ENCODE assay signal across 21 cellular contexts in genomic region chr12:24943947-24944597, GRCh38. TPM values are rescaled to one million over a fixed set of nuclear protein-coding genes. Genes with fewer than 3 reads are reported as not detected.
DNase-seq lines count a peak whose midpoint lies in the region; ATAC-seq and TF ChIP-seq lines count a peak whose summit lies in the region.
"Had no signal": no experiment of that assay in that cellular context is flagged by ENCODE, and none has a peak within 500 bp of the region (broad histone marks: within the 10 kb centered on the region; RNA-seq: fewer than 3 reads in every experiment).

No MANE protein-coding gene starts in this region.

- H2AFZ ChIP-seq in neural progenitor cell (replicated peaks) = no peak overlapping the region

- WGBS in endodermal cell (ENCODE audit: insufficient coverage in 1 of 2, insufficient read length in 1 of 2), 2 experiments = 94 to 95% methylated on average over 6 of the region's 6 CpGs

- H3K9ac ChIP-seq in endodermal cell (ENCODE audit: extremely low read depth, low read length, poor library complexity, severe bottlenecking) (no peak overlapping the region), neural progenitor cell (no peak overlapping the region)

- peaks cover 13% of the 10 kb centered on the region for H4K20me1 ChIP-seq in neural progenitor cell (ENCODE audit: low read depth)

- peaks cover 100% of the 10 kb centered on the region for H3K79me2 ChIP-seq in neural progenitor cell (ENCODE audit: low read depth)

- peaks cover 19% of the 10 kb centered on the region for H3F3A ChIP-seq in neural progenitor cell (ENCODE audit: low read depth)

- TF ChIP-seq CTCF in HEK293 (tag by site-specific recombination; IDR thresholded peaks at IDR 0.05) = no peak
- no peak for TF ChIP-seq CTCF in endodermal cell (conservative IDR thresholded peaks at IDR 0.05)
- TF ChIP-seq CTCF in neural progenitor cell (IDR thresholded peaks at IDR 0.05) = no peak

- POLR2A ChIA-PET in HEK293 (lab: Yijun Ruan, JAX) = no interaction called here

- 0 out of 2 replicates have a peak, but pooled peaks cover 3% of the 10 kb centered on the region for H3K4me1 ChIP-seq in HEK293 (ENCODE audit: control insufficient read depth, insufficient read depth, low read length)
- peaks cover 51% of the 10 kb centered on the region for H3K4me1 ChIP-seq in SJSA1 (replicated peaks)
- H3K4me1 ChIP-seq in endodermal cell (ENCODE audit: control insufficient read depth, insufficient read depth, low read length) = peaks cover 2% of the 10 kb centered on the region
- H3K4me1 ChIP-seq in neural progenitor cell = peaks cover 55% of the 10 kb centered on the region

- H3K36me3 Mint-ChIP-seq in endodermal cell (ENCODE audit: low read depth) (peaks cover 20% of the 10 kb centered on the region), neural progenitor cell (peaks cover 37% of the 10 kb centered on the region)
- H3K36me3 Mint-ChIP-seq in T-helper 2 cell treated with Interferon-gamma antibody and Interleukin-4, amounts not matched to agents 5 μg/mL and 100 μg/mL, for 36 hours (ENCODE audit: low read depth) = no peaks in the 10 kb centered on the region
- H3K36me3 Mint-ChIP-seq in activated CD8-positive, alpha-beta memory T cell treated with anti-CD3 and anti-CD28 coated beads, Interleukin-2, amount 10 ng/mL, durations not matched to agents 7 days and 5 days = peaks cover 27% of the 10 kb centered on the region

- H3K27me3 Mint-ChIP-seq in endodermal cell (ENCODE audit: insufficient read depth) (no peaks in the 10 kb centered on the region), neural progenitor cell (ENCODE audit: insufficient read depth, low read depth) (peaks cover 4% of the 10 kb centered on the region)
- peaks cover 37% of the 10 kb centered on the region for H3K27me3 Mint-ChIP-seq in T-helper 2 cell treated with Interferon-gamma antibody and Interleukin-4, amounts not matched to agents 5 μg/mL and 100 μg/mL, for 36 hours (ENCODE audit: low read depth)
- H3K27me3 Mint-ChIP-seq in activated CD8-positive, alpha-beta memory T cell treated with anti-CD3 and anti-CD28 coated beads, Interleukin-2, amount 10 ng/mL, durations not matched to agents 7 days and 5 days = no peaks in the 10 kb centered on the region

- ATAC-seq in GM19328 (IDR thresholded peaks at IDR 0.05; ENCODE audit: unreplicated experiment) = no peak
- ATAC-seq in activated CD8-positive, alpha-beta memory T cell treated with anti-CD3 and anti-CD28 coated beads, Interleukin-2, amount 10 ng/mL, durations not matched to agents 7 days and 5 days = no peak
- ATAC-seq: HCT116; stimulated activated naive CD8-positive, alpha-beta T cell treated with anti-CD3 and anti-CD28 coated beads, Interleukin-15, amount 100 ng/mL, for 72 hours had no signal

- DNase-seq in SJSA1 (ENCODE audit: low read depth in 1 of 2, low spot score in 2 of 2) (peak in 1 of 2 experiments; percentile 76), endodermal cell (no peak), neural progenitor cell (ENCODE audit: low spot score) (no peak)
- no peak for DNase-seq in T-helper 2 cell treated with Interferon-gamma antibody and Interleukin-4, amounts not matched to agents 5 μg/mL and 100 μg/mL, for 36 hours (ENCODE audit: low spot score)
- DNase-seq in activated CD8-positive, alpha-beta memory T cell treated with anti-CD3 and anti-CD28 coated beads, Interleukin-2, amount 10 ng/mL, durations not matched to agents 7 days and 5 days = no peak
- DNase-seq: activated gamma-delta T cell; amniotic stem cell; effector CD4-positive, alpha-beta T cell; esophagus squamous epithelium; left ventricle myocardium inferior; MV-4-11; NCI-H187 treated with DMSO at 0.1 percent for 48 hours; RPMI8226; stimulated activated CD4-positive, alpha-beta T cell treated with anti-CD3 and anti-CD28 coated beads, Interleukin-2, amount 100 ng/mL, for 48 hours; stimulated activated naive CD8-positive, alpha-beta T cell treated with anti-CD3 and anti-CD28 coated beads, Interleukin-15, amount 100 ng/mL, for 72 hours; upper lobe of left lung had no signal

- CTCF ChIA-PET in HEK293 (lab: Yijun Ruan, JAX) = no interaction called here
- CTCF ChIA-PET in activated CD8-positive, alpha-beta memory T cell treated with anti-CD3 and anti-CD28 coated beads, Interleukin-2, amount 10 ng/mL, durations not matched to agents 7 days and 5 days (lab: Charles Lee) = interaction anchor here (0.6 kb wide), 1 partner anchor 1347 kb away, joined by 3 read pairs; no protein-coding TSS in a partner anchor

- H3K4me3 Mint-ChIP-seq in endodermal cell (no peak overlapping the region), neural progenitor cell (no peak overlapping the region)
- no peak overlapping the region for H3K4me3 Mint-ChIP-seq in T-helper 2 cell treated with Interferon-gamma antibody and Interleukin-4, amounts not matched to agents 5 μg/mL and 100 μg/mL, for 36 hours
- no peak overlapping the region for H3K4me3 Mint-ChIP-seq in activated CD8-positive, alpha-beta memory T cell treated with anti-CD3 and anti-CD28 coated beads, Interleukin-2, amount 10 ng/mL, durations not matched to agents 7 days and 5 days
- H3K4me3 Mint-ChIP-seq: B cell; central memory CD8-positive, alpha-beta T cell; stimulated activated naive CD8-positive, alpha-beta T cell treated with anti-CD3 and anti-CD28 coated beads, Interleukin-15, amount 100 ng/mL, for 72 hours had no signal

- H3K9me3 ChIP-seq in HEK293 (ENCODE audit: control insufficient read depth, insufficient read depth, low read depth, low read length) (no peaks in the 10 kb centered on the region), SJSA1 (replicated peaks) (no peaks in the 10 kb centered on the region), endodermal cell (ENCODE audit: control insufficient read depth, low read length) (no peaks in the 10 kb centered on the region), neural progenitor cell (ENCODE audit: low read depth) (no peaks in the 10 kb centered on the region)
- H3K9me3 ChIP-seq: esophagus squamous epithelium, left ventricle myocardium inferior, upper lobe of left lung had no signal

- no peaks in the 10 kb centered on the region for H3K27me3 ChIP-seq in SJSA1 (replicated peaks)
- H3K27me3 ChIP-seq in endodermal cell (ENCODE audit: control insufficient read depth, insufficient read depth, low read length, poor library complexity, severe bottlenecking) = no peaks in the 10 kb centered on the region
- no peaks in the 10 kb centered on the region for H3K27me3 ChIP-seq in neural progenitor cell
- H3K27me3 ChIP-seq: upper lobe of left lung had no signal

- no peaks in the 10 kb centered on the region for H3K9me3 Mint-ChIP-seq in endodermal cell
- H3K9me3 Mint-ChIP-seq in neural progenitor cell = peaks cover 6% of the 10 kb centered on the region
- H3K9me3 Mint-ChIP-seq in T-helper 2 cell treated with Interferon-gamma antibody and Interleukin-4, amounts not matched to agents 5 μg/mL and 100 μg/mL, for 36 hours = no peaks in the 10 kb centered on the region
- no peaks in the 10 kb centered on the region for H3K9me3 Mint-ChIP-seq in activated CD8-positive, alpha-beta memory T cell treated with anti-CD3 and anti-CD28 coated beads, Interleukin-2, amount 10 ng/mL, durations not matched to agents 7 days and 5 days (ENCODE audit: low read depth)
- H3K9me3 Mint-ChIP-seq: central memory CD8-positive, alpha-beta T cell; stimulated activated naive CD8-positive, alpha-beta T cell treated with anti-CD3 and anti-CD28 coated beads, Interleukin-15, amount 100 ng/mL, for 72 hours had no signal

- no peak overlapping the region for H3K27ac ChIP-seq in HEK293 (ENCODE audit: extremely low read depth, low read depth, low read length)
- peak overlapping the region; percentile 66 for H3K27ac ChIP-seq in SJSA1
- no peak overlapping the region for H3K27ac ChIP-seq in endodermal cell (ENCODE audit: low read depth, low read length)
- no peak overlapping the region for H3K27ac ChIP-seq in neural progenitor cell
- H3K27ac ChIP-seq: esophagus squamous epithelium, left ventricle myocardium inferior, upper lobe of left lung had no signal

- H3K36me3 ChIP-seq in HEK293 (ENCODE audit: control insufficient read depth in 2 of 2, insufficient read depth in 1 of 2, low read length in 2 of 2) (no peaks in the 10 kb centered on the region), SJSA1 (peaks cover 24% of the 10 kb centered on the region), endodermal cell (ENCODE audit: control insufficient read depth, insufficient read depth, low read length) (peaks cover 20% of the 10 kb centered on the region), neural progenitor cell (no peaks in the 10 kb centered on the region)
- H3K36me3 ChIP-seq: esophagus squamous epithelium, left ventricle myocardium inferior, upper lobe of left lung had no signal

- H3K4me2 ChIP-seq in neural progenitor cell = peak overlapping the region; percentile 19

- H3K4me1 Mint-ChIP-seq in endodermal cell (peaks cover 46% of the 10 kb centered on the region), neural progenitor cell (peaks cover 28% of the 10 kb centered on the region)
- peaks cover 36% of the 10 kb centered on the region for H3K4me1 Mint-ChIP-seq in T-helper 2 cell treated with Interferon-gamma antibody and Interleukin-4, amounts not matched to agents 5 μg/mL and 100 μg/mL, for 36 hours (ENCODE audit: low read depth)
- peaks cover 22% of the 10 kb centered on the region for H3K4me1 Mint-ChIP-seq in activated CD8-positive, alpha-beta memory T cell treated with anti-CD3 and anti-CD28 coated beads, Interleukin-2, amount 10 ng/mL, durations not matched to agents 7 days and 5 days

- H3K4me3 ChIP-seq in HEK293 (ENCODE audit: low read depth, low read length) (no peak overlapping the region), SJSA1 (peak overlapping the region; percentile 19), endodermal cell (ENCODE audit: low read length) (no peak overlapping the region), neural progenitor cell (no peak overlapping the region)
- H3K4me3 ChIP-seq: esophagus squamous epithelium, left ventricle myocardium inferior, upper lobe of left lung had no signal

- H3K27ac Mint-ChIP-seq in endodermal cell (peak overlapping the region; percentile 0), neural progenitor cell (no peak overlapping the region)
- no peak overlapping the region for H3K27ac Mint-ChIP-seq in T-helper 2 cell treated with Interferon-gamma antibody and Interleukin-4, amounts not matched to agents 5 μg/mL and 100 μg/mL, for 36 hours
- no peak overlapping the region for H3K27ac Mint-ChIP-seq in activated CD8-positive, alpha-beta memory T cell treated with anti-CD3 and anti-CD28 coated beads, Interleukin-2, amount 10 ng/mL, durations not matched to agents 7 days and 5 days
- H3K27ac Mint-ChIP-seq: B cell had no signal

TF ChIP-seq in HEK293, 187 proteins besides CTCF, POLR2A, EP300 and RAD21:
- TF ChIP-seq ZBTB20 (tag by site-specific recombination; IDR thresholded peaks at IDR 0.05) (0 out of 2 replicates have a peak, but pooled peaks have one; percentile 16), BCL11A (tag by site-specific recombination; IDR thresholded peaks at IDR 0.05; ENCODE audit: low read depth) (no peak)

RNA-seq across cellular contexts. Expression of gene BCAT1, which starts 4.8 kb away (rescaled TPM):
- 102 and 107 TPM in 2 replicates for total RNA-seq in SJSA1 (2014; rRNA removed; shearing (Covaris generic))
- total RNA-seq in endodermal cell (100 to 1,000 TPM in 1 of 2 donors, 10 to 100 TPM in 1; 45.0 to 141 TPM), neural progenitor cell (ENCODE audit: low replicate concordance) (246 and 287 TPM in 2 replicates)
- polyA plus RNA-seq in endodermal cell (2013, experiment 1 of 2) = 116 TPM
- 106 TPM for polyA plus RNA-seq in endodermal cell (2013, experiment 2 of 2)
- 10 to 100 TPM; 18.9 to 48.3 TPM for total RNA-seq in activated CD8-positive, alpha-beta memory T cell treated with anti-CD3 and anti-CD28 coated beads, Interleukin-2, amount 10 ng/mL, durations not matched to agents 7 days and 5 days
